8 cellular contexts compared by ENCODE assay signal in genomic region chr3:9715764-9716437, GRCh38. TPM values are rescaled to one million over a fixed set of nuclear protein-coding genes. Genes with fewer than 3 reads are reported as not detected.
DNase-seq lines count a peak whose midpoint lies in the region; ATAC-seq, FAIRE-seq and TF ChIP-seq lines count a peak whose summit lies in the region.

No MANE protein-coding gene starts in this region.

- peaks cover 3% of the 10 kb centered on the region for H3K4me1 ChIP-seq in keratinocyte (ENCODE audit: control insufficient read depth, extremely low read depth, insufficient read depth, low read length)

- peak; percentile 94 for TF ChIP-seq CTCF in brain microvascular endothelial cell (IDR thresholded peaks at IDR 0.05; ENCODE audit: low read depth, low read length, missing control alignments)
- peak; percentile 95 to 99 (median 95) for TF ChIP-seq CTCF in keratinocyte (optimal IDR thresholded peaks at IDR 0.05 in 1 of 3, IDR thresholded peaks at IDR 0.05 in 1 of 3, conservative IDR thresholded peaks at IDR 0.05 in 1 of 3; ENCODE audit: extremely low read depth in 1 of 3, insufficient read depth in 2 of 3, low read length in 3 of 3)

- in situ Hi-C loops in brain microvascular endothelial cell (cut with HindIII; ENCODE audit: low pct_ligation_motif_present, low sequenced_read_pairs), result no loop called here

- H4K20me1 ChIP-seq in keratinocyte (ENCODE audit: control insufficient read depth, extremely low read depth, insufficient read depth, low read length), result no peaks in the 10 kb centered on the region

- peak; percentile 71 for DNase-seq in activated CD4-positive, alpha-beta T cell treated with anti-CD3 and anti-CD28 coated beads, Interleukin-2, amount 10 ng/mL, durations not matched to agents 24 days and 14 days
- no peak for DNase-seq in activated CD4-positive, alpha-beta T cell treated with anti-CD3 and anti-CD28 coated beads, Interleukin-2, amount 10 ng/mL, durations not matched to agents 7 days and 5 days
- DNase-seq in OCI-M2 (lab: John Stamatoyannopoulos, UW; ENCODE audit: unreplicated experiment) (peak; percentile 7), brain microvascular endothelial cell (peak; percentile 76), keratinocyte (ENCODE audit: low read depth, low spot score) (no peak), NCI-H526 (lab: John Stamatoyannopoulos, UW) (no peak)
- peak; percentile 28 to 33 for DNase-seq in stimulated activated CD4-positive, alpha-beta T cell treated with anti-CD3 and anti-CD28 coated beads, Interleukin-2, amount 100 ng/mL, for 48 hours

- no peak overlapping the region for H3K4me2 ChIP-seq in keratinocyte (ENCODE audit: control insufficient read depth, extremely low read depth, insufficient read depth, low read depth, low read length)

- dilution Hi-C loops in keratinocyte (cut with MboI; ENCODE audit: extremely low pct_ligation_motif_present, low sequenced_read_pairs), result no loop called here

- POLR2A ChIA-PET in activated CD4-positive, alpha-beta T cell treated with anti-CD3 and anti-CD28 coated beads, Interleukin-2, amount 10 ng/mL, durations not matched to agents 7 days and 5 days (lab: Charles Lee), result no interaction called here

- H3K36me3 ChIP-seq in brain microvascular endothelial cell (replicated peaks) (no peaks in the 10 kb centered on the region), keratinocyte (ENCODE audit: control insufficient read depth in 2 of 2, extremely low read depth in 1 of 2, insufficient read depth in 2 of 2, low read length in 2 of 2) (no peaks in the 10 kb centered on the region)

- H3K4me3 ChIP-seq in brain microvascular endothelial cell (ENCODE audit: low read depth, low read length), result no peak overlapping the region
- no peak overlapping the region for H3K4me3 ChIP-seq in keratinocyte (ENCODE audit: control insufficient read depth in 2 of 3, extremely low read depth in 1 of 3, insufficient read depth in 2 of 3, low read depth in 1 of 3, low read length in 3 of 3)

- CTCF ChIA-PET in activated CD4-positive, alpha-beta T cell treated with anti-CD3 and anti-CD28 coated beads, Interleukin-2, amount 10 ng/mL, durations not matched to agents 7 days and 5 days (lab: Charles Lee), result interaction anchor here (0.9 to 3.3 kb wide), 3 partner anchors 8 to 94 kb away, joined by 3 to 19 read pairs (median 6); partner anchors contain the start of gene TTLL3

- intact Hi-C loops in activated CD4-positive, alpha-beta T cell treated with anti-CD3 and anti-CD28 coated beads, Interleukin-2, amount 10 ng/mL, durations not matched to agents 24 days and 14 days (cut with micrococcal nuclease), result no loop called here

- no peaks in the 10 kb centered on the region for H3K9me3 Mint-ChIP-seq in activated CD4-positive, alpha-beta T cell treated with anti-CD3 and anti-CD28 coated beads, Interleukin-2, amount 10 ng/mL, durations not matched to agents 24 days and 14 days
- no peaks in the 10 kb centered on the region for H3K9me3 Mint-ChIP-seq in activated CD4-positive, alpha-beta T cell treated with anti-CD3 and anti-CD28 coated beads, Interleukin-2, amount 10 ng/mL, durations not matched to agents 7 days and 5 days

- H3K27ac ChIP-seq in brain microvascular endothelial cell, result no peak overlapping the region
- no peak overlapping the region for H3K27ac ChIP-seq in keratinocyte (ENCODE audit: control insufficient read depth, insufficient read depth, low read length)

- no peak overlapping the region for H3K9ac ChIP-seq in keratinocyte (ENCODE audit: control insufficient read depth, extremely low read depth, insufficient read depth, low read length)

- peaks cover 16% of the 10 kb centered on the region for H3K27me3 Mint-ChIP-seq in activated CD4-positive, alpha-beta T cell treated with anti-CD3 and anti-CD28 coated beads, Interleukin-2, amount 10 ng/mL, durations not matched to agents 24 days and 14 days
- H3K27me3 Mint-ChIP-seq in activated CD4-positive, alpha-beta T cell treated with anti-CD3 and anti-CD28 coated beads, Interleukin-2, amount 10 ng/mL, durations not matched to agents 7 days and 5 days, result peaks cover 13% of the 10 kb centered on the region

- H3K27ac Mint-ChIP-seq in activated CD4-positive, alpha-beta T cell treated with anti-CD3 and anti-CD28 coated beads, Interleukin-2, amount 10 ng/mL, durations not matched to agents 24 days and 14 days, result no peak overlapping the region
- H3K27ac Mint-ChIP-seq in activated CD4-positive, alpha-beta T cell treated with anti-CD3 and anti-CD28 coated beads, Interleukin-2, amount 10 ng/mL, durations not matched to agents 7 days and 5 days, result no peak overlapping the region

- H3K9me3 ChIP-seq in keratinocyte (ENCODE audit: control insufficient read depth, low read depth, low read length), result no peaks in the 10 kb centered on the region

- H2AFZ ChIP-seq in keratinocyte (ENCODE audit: control insufficient read depth, low read length), result no peak overlapping the region

- FAIRE-seq in keratinocyte (lab: Jason Lieb, UNC), result no peak

- no peaks in the 10 kb centered on the region for H3K79me2 ChIP-seq in keratinocyte (ENCODE audit: control insufficient read depth, insufficient read depth, low read length)

- peaks cover 2% of the 10 kb centered on the region for H3K4me1 Mint-ChIP-seq in activated CD4-positive, alpha-beta T cell treated with anti-CD3 and anti-CD28 coated beads, Interleukin-2, amount 10 ng/mL, durations not matched to agents 24 days and 14 days
- peaks cover 4% of the 10 kb centered on the region for H3K4me1 Mint-ChIP-seq in activated CD4-positive, alpha-beta T cell treated with anti-CD3 and anti-CD28 coated beads, Interleukin-2, amount 10 ng/mL, durations not matched to agents 7 days and 5 days

- H3K9me1 ChIP-seq in keratinocyte (ENCODE audit: control insufficient read depth, extremely low read depth, insufficient read depth, low read length), result no peaks in the 10 kb centered on the region

- no peak for ATAC-seq in HG03039 (IDR thresholded peaks at IDR 0.05; ENCODE audit: unreplicated experiment)

- no peaks in the 10 kb centered on the region for H3K27me3 ChIP-seq in brain microvascular endothelial cell (replicated peaks)
- no peaks in the 10 kb centered on the region for H3K27me3 ChIP-seq in keratinocyte (ENCODE audit: control insufficient read depth, extremely low read depth, insufficient read depth, low read length)

- H3K36me3 Mint-ChIP-seq in activated CD4-positive, alpha-beta T cell treated with anti-CD3 and anti-CD28 coated beads, Interleukin-2, amount 10 ng/mL, durations not matched to agents 24 days and 14 days (ENCODE audit: low read depth), result no peaks in the 10 kb centered on the region
- H3K36me3 Mint-ChIP-seq in activated CD4-positive, alpha-beta T cell treated with anti-CD3 and anti-CD28 coated beads, Interleukin-2, amount 10 ng/mL, durations not matched to agents 7 days and 5 days (ENCODE audit: low read depth), result no peaks in the 10 kb centered on the region

- H3K4me3 Mint-ChIP-seq in activated CD4-positive, alpha-beta T cell treated with anti-CD3 and anti-CD28 coated beads, Interleukin-2, amount 10 ng/mL, durations not matched to agents 24 days and 14 days, result no peak overlapping the region
- H3K4me3 Mint-ChIP-seq in activated CD4-positive, alpha-beta T cell treated with anti-CD3 and anti-CD28 coated beads, Interleukin-2, amount 10 ng/mL, durations not matched to agents 7 days and 5 days, result no peak overlapping the region

RNA-seq across cellular contexts. Expression of gene CPNE9, which starts 12.3 kb away (rescaled TPM):
- total RNA-seq in activated CD4-positive, alpha-beta T cell treated with anti-CD3 and anti-CD28 coated beads, Interleukin-2, amount 10 ng/mL, durations not matched to agents 24 days and 14 days, result 0.17 TPM in 1 of 2 replicates, not detected in the other
- total RNA-seq in activated CD4-positive, alpha-beta T cell treated with anti-CD3 and anti-CD28 coated beads, Interleukin-2, amount 10 ng/mL, durations not matched to agents 7 days and 5 days, result under 1 TPM in 1 of 2 experiments, not detected in 1; 0.25 TPM
- not detected in 3 replicates for polyA plus RNA-seq in keratinocyte
- polyA plus RNA-seq in keratinocyte (2011; ENCODE audit: low read depth), result not detected
- polyA plus RNA-seq in keratinocyte (2011; cell fraction: cytosol; rRNA removed), result not detected in 2 replicates
- 0.46 TPM in 1 of 2 replicates, not detected in the other for polyA plus RNA-seq in keratinocyte (2011; cell fraction: nucleus; rRNA removed)
- not detected in 2 replicates for polyA plus RNA-seq in keratinocyte (2012; ENCODE audit: low replicate concordance)
- polyA minus RNA-seq in keratinocyte, result not detected in 3 replicates
- polyA minus RNA-seq in keratinocyte (2011; cell fraction: cytosol; rRNA and poly(A)+ RNA removed), result not detected
- polyA minus RNA-seq in keratinocyte (2011; cell fraction: nucleus; rRNA and poly(A)+ RNA removed), result not detected in 2 replicates

RNA-seq across cellular contexts. Expression of gene BRPF1, which starts 15.6 kb away (rescaled TPM):
- 41.7 and 45.3 TPM in 2 replicates for total RNA-seq in activated CD4-positive, alpha-beta T cell treated with anti-CD3 and anti-CD28 coated beads, Interleukin-2, amount 10 ng/mL, durations not matched to agents 24 days and 14 days
- 10 to 100 TPM; 51.3 to 51.6 TPM for total RNA-seq in activated CD4-positive, alpha-beta T cell treated with anti-CD3 and anti-CD28 coated beads, Interleukin-2, amount 10 ng/mL, durations not matched to agents 7 days and 5 days
- 7.9 to 9.4 TPM (median 8.0 TPM) in 3 replicates for polyA plus RNA-seq in keratinocyte
- polyA plus RNA-seq in keratinocyte (2011; ENCODE audit: low read depth), result 5.5 TPM
- 4.2 and 7.7 TPM in 2 replicates for polyA plus RNA-seq in keratinocyte (2011; cell fraction: cytosol; rRNA removed)
- 17.4 and 18.5 TPM in 2 replicates for polyA plus RNA-seq in keratinocyte (2011; cell fraction: nucleus; rRNA removed)
- 7.4 and 10.5 TPM in 2 replicates for polyA plus RNA-seq in keratinocyte (2012; ENCODE audit: low replicate concordance)
- 8.9 to 22.7 TPM (median 11.3 TPM) in 3 replicates for polyA minus RNA-seq in keratinocyte
- 10.2 TPM for polyA minus RNA-seq in keratinocyte (2011; cell fraction: cytosol; rRNA and poly(A)+ RNA removed)
- 12.1 and 14.5 TPM in 2 replicates for polyA minus RNA-seq in keratinocyte (2011; cell fraction: nucleus; rRNA and poly(A)+ RNA removed)

RNA-seq across cellular contexts. Expression of gene OGG1, which starts 33.9 kb away (rescaled TPM):
- 37.0 and 41.1 TPM in 2 replicates for total RNA-seq in activated CD4-positive, alpha-beta T cell treated with anti-CD3 and anti-CD28 coated beads, Interleukin-2, amount 10 ng/mL, durations not matched to agents 24 days and 14 days
- 10 to 100 TPM; 42.3 to 47.9 TPM for total RNA-seq in activated CD4-positive, alpha-beta T cell treated with anti-CD3 and anti-CD28 coated beads, Interleukin-2, amount 10 ng/mL, durations not matched to agents 7 days and 5 days
- 14.5 to 17.5 TPM (median 14.6 TPM) in 3 replicates for polyA plus RNA-seq in keratinocyte
- 3.0 TPM for polyA plus RNA-seq in keratinocyte (2011; ENCODE audit: low read depth)
- polyA plus RNA-seq in keratinocyte (2011; cell fraction: cytosol; rRNA removed), result 8.2 and 12.8 TPM in 2 replicates
- 10.2 and 13.8 TPM in 2 replicates for polyA plus RNA-seq in keratinocyte (2011; cell fraction: nucleus; rRNA removed)
- polyA plus RNA-seq in keratinocyte (2012; ENCODE audit: low replicate concordance), result 3.7 and 10.8 TPM in 2 replicates
- polyA minus RNA-seq in keratinocyte, result 21.7 to 51.1 TPM (median 23.2 TPM) in 3 replicates
- polyA minus RNA-seq in keratinocyte (2011; cell fraction: cytosol; rRNA and poly(A)+ RNA removed), result 17.1 TPM
- 10.0 and 10.2 TPM in 2 replicates for polyA minus RNA-seq in keratinocyte (2011; cell fraction: nucleus; rRNA and poly(A)+ RNA removed)

RNA-seq across cellular contexts. Expression of gene CAMK1, which starts 53.8 kb away (rescaled TPM):
- total RNA-seq in activated CD4-positive, alpha-beta T cell treated with anti-CD3 and anti-CD28 coated beads, Interleukin-2, amount 10 ng/mL, durations not matched to agents 24 days and 14 days, result 81.0 and 83.7 TPM in 2 replicates
- 10 to 100 TPM; 18.8 to 19.0 TPM for total RNA-seq in activated CD4-positive, alpha-beta T cell treated with anti-CD3 and anti-CD28 coated beads, Interleukin-2, amount 10 ng/mL, durations not matched to agents 7 days and 5 days
- polyA plus RNA-seq in keratinocyte, result 1.1 to 2.4 TPM (median 2.3 TPM) in 3 replicates
- polyA plus RNA-seq in keratinocyte (2011; ENCODE audit: low read depth), result 0.80 TPM
- polyA plus RNA-seq in keratinocyte (2011; cell fraction: cytosol; rRNA removed), result 0.90 and 1.4 TPM in 2 replicates
- 1.1 and 1.5 TPM in 2 replicates for polyA plus RNA-seq in keratinocyte (2011; cell fraction: nucleus; rRNA removed)
- 0.35 and 2.7 TPM in 2 replicates for polyA plus RNA-seq in keratinocyte (2012; ENCODE audit: low replicate concordance)
- 0.66 to 1.4 TPM (median 1.1 TPM) in 3 replicates for polyA minus RNA-seq in keratinocyte
- polyA minus RNA-seq in keratinocyte (2011; cell fraction: cytosol; rRNA and poly(A)+ RNA removed), result 2.9 TPM
- polyA minus RNA-seq in keratinocyte (2011; cell fraction: nucleus; rRNA and poly(A)+ RNA removed), result 0.63 and 0.85 TPM in 2 replicates

Comparison
In these comparisons a context has a peak if more than half of its experiments do, and no peak if none do; other contexts are left out.
1. DNase-seq: peak in activated CD4-positive, alpha-beta T cell treated with anti-CD3 and anti-CD28 coated beads, Interleukin-2, amount 10 ng/mL, durations not matched to agents 24 days and 14 days (single experiment), OCI-M2 (single experiment), brain microvascular endothelial cell (single experiment) and stimulated activated CD4-positive, alpha-beta T cell treated with anti-CD3 and anti-CD28 coated beads, Interleukin-2, amount 100 ng/mL, for 48 hours (2 of 2); none in activated CD4-positive, alpha-beta T cell treated with anti-CD3 and anti-CD28 coated beads, Interleukin-2, amount 10 ng/mL, durations not matched to agents 7 days and 5 days (single experiment), keratinocyte (single experiment) and NCI-H526 (0 of 2).